Comparison of ENCODE assay signal across 1 cellular context in the genomic region with DNA sequence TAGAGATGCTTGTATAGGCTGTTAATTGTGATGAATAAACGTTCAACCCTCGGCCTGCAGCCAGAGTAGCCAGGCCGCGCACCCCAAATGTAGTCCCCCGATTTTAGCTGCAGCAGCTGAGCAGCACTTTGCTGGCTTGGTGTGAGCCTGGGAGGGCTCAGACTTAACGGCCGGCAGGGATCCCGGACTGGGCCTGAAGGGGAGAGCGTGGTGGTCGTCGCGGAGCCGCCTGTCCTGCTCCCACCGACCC.
TF ChIP-seq lines count a peak whose summit lies in the region.

No MANE protein-coding gene starts in this region.

TF ChIP-seq in SK-N-SH, 30 proteins besides CTCF, POLR2A, EP300 and RAD21 (continued from another document):
- TF ChIP-seq, protein P1, sequence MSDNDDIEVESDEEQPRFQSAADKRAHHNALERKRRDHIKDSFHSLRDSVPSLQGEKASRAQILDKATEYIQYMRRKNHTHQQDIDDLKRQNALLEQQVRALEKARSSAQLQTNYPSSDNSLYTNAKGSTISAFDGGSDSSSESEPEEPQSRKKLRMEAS (IDR thresholded peaks at IDR 0.05; ENCODE audit: low read depth) = no peak
- no peak for TF ChIP-seq RCOR1 (IDR thresholded peaks at IDR 0.05; ENCODE audit: low read length)
- no peak for TF ChIP-seq NFIC (IDR thresholded peaks at IDR 0.05; ENCODE audit: borderline replicate concordance)
- TF ChIP-seq RFX5 (IDR thresholded peaks at IDR 0.05; ENCODE audit: low read length) = no peak
